In genomic region chr19:30228726-30229523, GRCh38 we compare ENCODE assay signal across 12 cellular contexts.
A peak's percentile ranks its signal among the peaks of the same experiment; 100 is the strongest.
DNase-seq lines count a peak whose midpoint lies in the region; ATAC-seq and TF ChIP-seq lines count a peak whose summit lies in the region.
"Had no signal": no experiment of that assay in that cellular context is flagged by ENCODE, and none has a peak within 500 bp of the region (broad histone marks: within the 10 kb centered on the region; RNA-seq: fewer than 3 reads in every experiment).

No MANE protein-coding gene starts in this region.

- CTCF ChIA-PET in MCF 10A (lab: Yijun Ruan, JAX) = no interaction called here

- POLR2A ChIA-PET in MCF 10A (lab: Yijun Ruan, JAX) = no interaction called here

- H3K36me3 Mint-ChIP-seq in MCF 10A (ENCODE audit: insufficient read depth, unreplicated experiment) = no peaks in the 10 kb centered on the region

- H3K27me3 Mint-ChIP-seq in MCF 10A (ENCODE audit: insufficient read depth, unreplicated experiment) = no peaks in the 10 kb centered on the region

- H3K4me3 ChIP-seq in breast epithelium (peak overlapping the region; percentile 54 to 72 (median 60)), colonic mucosa (peak overlapping the region; percentile 24), upper lobe of right lung (peak overlapping the region; percentile 19)

- no TSS peak for BruUV-seq in MCF 10A (replicated peaks; lab: Mats Ljungman, UMichigan)

- H3K4me3 Mint-ChIP-seq in MCF 10A (ENCODE audit: unreplicated experiment) = no peak overlapping the region

- intact Hi-C loops in breast epithelium (cut with DNase I; ENCODE audit: low total_unique reads) = no loop called here
- intact Hi-C loops in MCF 10A (cut with micrococcal nuclease) = no loop called here
- intact Hi-C loops in colonic mucosa (cut with DNase I) = no loop called here
- intact Hi-C loops in upper lobe of right lung (cut with DNase I) = no loop called here

- DNase-seq in breast epithelium (ENCODE audit: low spot score in 2 of 2) = no peak
- no peak for DNase-seq in MCF 10A (ENCODE audit: unreplicated experiment)
- DNase-seq in colonic mucosa = no peak
- peak; percentile 37 for DNase-seq in midbrain (lab: John Stamatoyannopoulos, UW)
- DNase-seq in upper lobe of right lung = no peak
- DNase-seq in HT-29 (ENCODE audit: low spot score) = no peak
- no peak for DNase-seq in stimulated activated CD4-positive, alpha-beta T cell treated with anti-CD3 and anti-CD28 coated beads, Interleukin-4, amount 100 ng/mL, for 24 hours
- DNase-seq: activated CD8-positive, alpha-beta memory T cell treated with anti-CD3 and anti-CD28 coated beads, Interleukin-2, amount 50 U/mL, for 4 hours; DND-41; NCI-H187 had no signal

- H3K9ac ChIP-seq in colonic mucosa (ENCODE audit: low read depth in 2 of 2, low read length in 2 of 2) = peak overlapping the region in 1 of 2 donors; percentile 43

- H3K36me3 ChIP-seq in breast epithelium = no peaks in the 10 kb centered on the region
- H3K36me3 ChIP-seq in colonic mucosa = no peaks in the 10 kb centered on the region
- no peaks in the 10 kb centered on the region for H3K36me3 ChIP-seq in upper lobe of right lung

- ATAC-seq in upper lobe of right lung = no peak
- no peak for ATAC-seq in HG02870 (IDR thresholded peaks at IDR 0.05; ENCODE audit: unreplicated experiment)
- ATAC-seq: left colon had no signal

- H3K4me1 ChIP-seq in breast epithelium (peaks cover 11 to 14% of the 10 kb centered on the region in 2 donors), colonic mucosa (peaks cover 6% of the 10 kb centered on the region), upper lobe of right lung (peaks cover 28% of the 10 kb centered on the region)

- H3K27ac ChIP-seq in breast epithelium (no peak overlapping the region), colonic mucosa (no peak overlapping the region), upper lobe of right lung (no peak overlapping the region)

- TF ChIP-seq CTCF in breast epithelium (IDR thresholded peaks at IDR 0.05) (no peak), MCF 10A (IDR thresholded peaks at IDR 0.05; ENCODE audit: unreplicated experiment) (no peak), colonic mucosa (IDR thresholded peaks at IDR 0.05) (no peak), upper lobe of right lung (IDR thresholded peaks at IDR 0.05) (no peak)

- no peak overlapping the region for H3K27ac Mint-ChIP-seq in MCF 10A (ENCODE audit: low read depth, unreplicated experiment)

- H3K4me1 Mint-ChIP-seq in MCF 10A (ENCODE audit: insufficient read depth, unreplicated experiment) = no peaks in the 10 kb centered on the region

- no peaks in the 10 kb centered on the region for H3K9me3 ChIP-seq in breast epithelium
- no peaks in the 10 kb centered on the region for H3K9me3 ChIP-seq in colonic mucosa
- no peaks in the 10 kb centered on the region for H3K9me3 ChIP-seq in upper lobe of right lung

- no peak for TF ChIP-seq POLR2A in breast epithelium (IDR thresholded peaks at IDR 0.05)

- peaks cover 35% of the 10 kb centered on the region for H3K9me3 Mint-ChIP-seq in MCF 10A (ENCODE audit: unreplicated experiment)

- H3K27me3 ChIP-seq in breast epithelium (peaks cover 2 to 83% of the 10 kb centered on the region in 2 donors), colonic mucosa (peaks cover 56% of the 10 kb centered on the region), upper lobe of right lung (peaks cover 79% of the 10 kb centered on the region)
